ENCODE assay signal across 25 cellular contexts in genomic region chr7:77290425-77290824, GRCh38.
"Had no signal": no experiment of that assay in that cellular context is flagged by ENCODE, and none has a peak within 500 bp of the region (broad histone marks: within the 10 kb centered on the region; RNA-seq: fewer than 3 reads in every experiment).

No MANE protein-coding gene starts in this region.

- H3K4me2 ChIP-seq: neural progenitor cell had no signal

- DNase-seq: naive thymus-derived CD4-positive, alpha-beta T cell; natural killer cell; occipital lobe; ovary; posterior cingulate gyrus; psoas muscle; right cardiac atrium; right lobe of liver; sigmoid colon; small intestine; stimulated activated CD4-positive, alpha-beta T cell treated with anti-CD3 and anti-CD28 coated beads, Interleukin-15, amount 100 ng/mL, for 24 hours; stimulated activated CD4-positive, alpha-beta T cell treated with anti-CD3 and anti-CD28 coated beads, Interleukin-2, amount 100 ng/mL, for 24 hours; stimulated activated CD4-positive, alpha-beta T cell treated with anti-CD3 and anti-CD28 coated beads, Interleukin-2, amount 100 ng/mL, for 48 hours; stimulated activated CD4-positive, alpha-beta T cell treated with anti-CD3 and anti-CD28 coated beads, Interleukin-4, amount 100 ng/mL, for 24 hours; stimulated activated naive B cell treated with anti-CD40 and anti-IgM and Interleukin-4, amounts not matched to agents 10 μg/mL and 1 μg/mL and 100 μg/mL, for 72 hours; stimulated activated naive CD4-positive, alpha-beta T cell treated with Interleukin-2 at 50 U/mL for 16 hours; stomach; tibial artery; transverse colon; upper lobe of right lung had no signal

- H3K9me3 ChIP-seq: ovary, psoas muscle, right lobe of liver, sigmoid colon, stomach, thoracic aorta, tibial artery, transverse colon, upper lobe of right lung, vagina had no signal

- ATAC-seq: naive thymus-derived CD4-positive, alpha-beta T cell; natural killer cell; psoas muscle; right cardiac atrium; right lobe of liver; stimulated activated effector memory CD8-positive, alpha-beta T cell treated with anti-CD3 and anti-CD28 coated beads, Interleukin-12 subunit alpha, Interleukin-12 subunit beta, amount 100 ng/mL, for 72 hours; stimulated activated naive B cell treated with anti-CD40 and anti-IgM and Interleukin-4, amounts not matched to agents 10 μg/mL and 1 μg/mL and 100 μg/mL, for 72 hours; upper lobe of right lung had no signal

- H3K36me3 ChIP-seq: neural progenitor cell, ovary, right lobe of liver, thoracic aorta, transverse colon, upper lobe of right lung had no signal

- H3K4me1 ChIP-seq: neural progenitor cell, parathyroid adenoma, psoas muscle, right lobe of liver, transverse colon had no signal

- H3K9ac ChIP-seq: neural progenitor cell, parathyroid adenoma had no signal

- H2AFZ ChIP-seq: neural progenitor cell, parathyroid adenoma had no signal

- H3K79me2 ChIP-seq: parathyroid adenoma had no signal

- H3K27ac ChIP-seq: neural progenitor cell, ovary, parathyroid adenoma, psoas muscle, right lobe of liver, sigmoid colon, stomach, thoracic aorta, tibial artery, transverse colon, upper lobe of right lung, vagina had no signal

- H3K27me3 ChIP-seq: neural progenitor cell, ovary, right lobe of liver, sigmoid colon, stomach, tibial artery, transverse colon, upper lobe of right lung, vagina had no signal

- H3K4me3 ChIP-seq: neural progenitor cell, ovary, psoas muscle, right lobe of liver, sigmoid colon, stomach, thoracic aorta, tibial artery, transverse colon, upper lobe of right lung, vagina had no signal
